8 cellular contexts compared by ENCODE assay signal in genomic region chr3:57164217-57164605, GRCh38. TPM values are rescaled to one million over a fixed set of nuclear protein-coding genes. Genes with fewer than 3 reads are reported as not detected.
DNase-seq lines count a peak whose midpoint lies in the region; ATAC-seq and TF ChIP-seq lines count a peak whose summit lies in the region.

No MANE protein-coding gene starts in this region.

- intact Hi-C loops in activated CD4-positive, alpha-beta memory T cell treated with anti-CD3 and anti-CD28 coated beads for 36 hours (cut with micrococcal nuclease): no loop called here

- no peaks in the 10 kb centered on the region for H3K79me1 ChIP-seq in H9 (ENCODE audit: insufficient read depth, low read depth, low read length, poor library complexity, severe bottlenecking)

- H3K4me3 ChIP-seq in fibroblast of villous mesenchyme (ENCODE audit: low read depth, low read length) (peak overlapping the region; percentile 62), parathyroid adenoma (ENCODE audit: low read depth, low read length) (peak overlapping the region; percentile 62)

- H3K9ac ChIP-seq in H9 (ENCODE audit: extremely low read depth, insufficient read length, low read length) (peak overlapping the region; percentile 57), parathyroid adenoma (no peak overlapping the region)

- no peak overlapping the region for H3K23ac ChIP-seq in H9 (ENCODE audit: insufficient read length, low read depth, low read length)

- H3K36me3 Mint-ChIP-seq in H9 (ENCODE audit: insufficient read depth in 1 of 3, low read depth in 3 of 3): peaks cover 0 to 6% (median 3%) of the 10 kb centered on the region in 3 experiments; a peak in 3 of 7 replicates
- H3K36me3 Mint-ChIP-seq in activated CD4-positive, alpha-beta memory T cell treated with anti-CD3 and anti-CD28 coated beads for 36 hours: no peaks in the 10 kb centered on the region

- H3K9me3 Mint-ChIP-seq in H9: no peaks in the 10 kb centered on the region; a peak in 1 of 5 replicates
- H3K9me3 Mint-ChIP-seq in activated CD4-positive, alpha-beta memory T cell treated with anti-CD3 and anti-CD28 coated beads for 36 hours: no peaks in the 10 kb centered on the region

- H2BK12ac ChIP-seq in H9 (ENCODE audit: insufficient read length, low read depth, low read length): no peak overlapping the region

- POLR2A ChIA-PET in activated CD4-positive, alpha-beta memory T cell treated with anti-CD3 and anti-CD28 coated beads for 36 hours (lab: Charles Lee): no interaction called here

- no peaks in the 10 kb centered on the region for H4K20me1 ChIP-seq in H9 (ENCODE audit: control insufficient read depth, insufficient read depth, insufficient read length)

- H3K4me2 ChIP-seq in H9 (ENCODE audit: insufficient read depth, insufficient read length, low read length) (peak overlapping the region; percentile 70), parathyroid adenoma (ENCODE audit: low read length) (peak overlapping the region; percentile 88)

- peak overlapping the region; percentile 32 for H3K14ac ChIP-seq in H9 (ENCODE audit: insufficient read depth, low read length)

- H3K79me2 ChIP-seq in H9 (ENCODE audit: insufficient read depth, low read length): peaks cover 7% of the 10 kb centered on the region; the same call in 1 of the 2 replicates
- H3K79me2 ChIP-seq in parathyroid adenoma: no peaks in the 10 kb centered on the region

- H3K27me3 ChIP-seq in H9 (ENCODE audit: insufficient read depth, low read length) (no peaks in the 10 kb centered on the region; the same call in 1 of the 2 replicates), parathyroid adenoma (ENCODE audit: control insufficient read depth, insufficient read depth, low read length) (no peaks in the 10 kb centered on the region)

- peaks cover 56 to 60% of the 10 kb centered on the region in 2 experiments for H3K4me1 Mint-ChIP-seq in H9
- peaks cover 11% of the 10 kb centered on the region for H3K4me1 Mint-ChIP-seq in activated CD4-positive, alpha-beta memory T cell treated with anti-CD3 and anti-CD28 coated beads for 36 hours (ENCODE audit: low read depth)

- H2BK15ac ChIP-seq in H9 (ENCODE audit: low read depth, low read length): no peak overlapping the region

- H3K4ac ChIP-seq in H9 (ENCODE audit: low read depth, low read length): no peak overlapping the region

- H3K36me3 ChIP-seq in parathyroid adenoma (ENCODE audit: control insufficient read depth, insufficient read depth, low read length): no peaks in the 10 kb centered on the region

- H3K23me2 ChIP-seq in H9 (ENCODE audit: insufficient read length, low read depth, low read length, poor library complexity, severe bottlenecking): peaks cover 9% of the 10 kb centered on the region

- H3T11ph ChIP-seq in H9 (ENCODE audit: low read length): no peak overlapping the region

- no peak overlapping the region for H2AFZ ChIP-seq in H9 (ENCODE audit: low read length)
- peak overlapping the region; percentile 93 for H2AFZ ChIP-seq in parathyroid adenoma

- H4K8ac ChIP-seq in H9 (replicated peaks; ENCODE audit: insufficient read length, low read depth, low read length): no peak overlapping the region

- H3K56ac ChIP-seq in H9 (ENCODE audit: insufficient read length, low read depth, low read length): no peak overlapping the region

- peaks cover 67% of the 10 kb centered on the region for H3K27me3 Mint-ChIP-seq in H9 (ENCODE audit: low read depth)
- peaks cover 60% of the 10 kb centered on the region for H3K27me3 Mint-ChIP-seq in activated CD4-positive, alpha-beta memory T cell treated with anti-CD3 and anti-CD28 coated beads for 36 hours

- ATAC-seq in HG02678 (IDR thresholded peaks at IDR 0.05; ENCODE audit: unreplicated experiment): no peak
- no peak for ATAC-seq in HG03280 (IDR thresholded peaks at IDR 0.05; ENCODE audit: unreplicated experiment)

- CTCF ChIA-PET in activated CD4-positive, alpha-beta memory T cell treated with anti-CD3 and anti-CD28 coated beads for 36 hours (lab: Charles Lee): interaction anchor here (0.6 kb wide), 1 partner anchor 69 kb away, joined by 3 read pairs; no protein-coding TSS in a partner anchor

- H3K4me1 ChIP-seq in H9 (ENCODE audit: insufficient read depth, low read length) (peaks cover 32% of the 10 kb centered on the region), parathyroid adenoma (peaks cover 4% of the 10 kb centered on the region)

- H3K9me3 ChIP-seq in H9 (ENCODE audit: control insufficient read depth, low read depth, low read length) (no peaks in the 10 kb centered on the region), parathyroid adenoma (ENCODE audit: control insufficient read depth, low read length) (no peaks in the 10 kb centered on the region)

- no peak overlapping the region for H2BK120ac ChIP-seq in H9 (ENCODE audit: low read depth, low read length, poor library complexity, severe bottlenecking)

- H4K5ac ChIP-seq in H9 (ENCODE audit: insufficient read length, low read depth, low read length): no peak overlapping the region

- TF ChIP-seq CTCF in H9 (conservative IDR thresholded peaks at IDR 0.05): no peak
- TF ChIP-seq CTCF in fibroblast of villous mesenchyme (IDR thresholded peaks at IDR 0.05; ENCODE audit: insufficient read depth, low read depth, low read length): no peak
- TF ChIP-seq CTCF in parathyroid adenoma (IDR thresholded peaks at IDR 0.05): no peak

- H2BK20ac ChIP-seq in H9 (ENCODE audit: low read depth, low read length, poor library complexity, severe bottlenecking): no peak overlapping the region

- DNase-seq in H9: no peak
- peak; percentile 46 for DNase-seq in activated CD4-positive, alpha-beta memory T cell treated with anti-CD3 and anti-CD28 coated beads for 36 hours
- DNase-seq in fibroblast of villous mesenchyme (ENCODE audit: low read depth): no peak
- no peak for DNase-seq in NCI-H2029 treated with DMSO at 0.1 percent for 48 hours (lab: John Stamatoyannopoulos, UW)
- DNase-seq in NCI-H2227 treated with DMSO at 0.1 percent for 48 hours (lab: John Stamatoyannopoulos, UW): no peak

- whole genome bisulfite sequencing in H9 (ENCODE audit: extremely low coverage, insufficient read length, low lambda C conversion rate): no CpG with 5 or more reads among the region's 28 CpGs

- H3K4me3 Mint-ChIP-seq in H9: peak overlapping the region; percentile 81 to 93
- peak overlapping the region; percentile 65 for H3K4me3 Mint-ChIP-seq in activated CD4-positive, alpha-beta memory T cell treated with anti-CD3 and anti-CD28 coated beads for 36 hours

- no peak overlapping the region for H2AK5ac ChIP-seq in H9 (ENCODE audit: insufficient read length, low read length)

- H3K18ac ChIP-seq in H9 (ENCODE audit: insufficient read length, low read depth, low read length): peak overlapping the region; percentile 20

- H2BK5ac ChIP-seq in H9 (ENCODE audit: insufficient read length, low read length): no peak overlapping the region

- no peak overlapping the region for H3K27ac ChIP-seq in H9 (ENCODE audit: insufficient read length, low read depth, low read length)
- peak overlapping the region; percentile 3 for H3K27ac ChIP-seq in parathyroid adenoma

- H3K27ac Mint-ChIP-seq in H9: peak overlapping the region in 2 of 3 experiments; percentile 83 to 90; a peak in 4 of 7 replicates
- no peak overlapping the region for H3K27ac Mint-ChIP-seq in activated CD4-positive, alpha-beta memory T cell treated with anti-CD3 and anti-CD28 coated beads for 36 hours

- H4K91ac ChIP-seq in H9 (ENCODE audit: insufficient read length, low read depth, low read length): no peak overlapping the region

RNA-seq across cellular contexts. Expression of gene IL17RD, which starts 0.9 kb away (rescaled TPM):
- total RNA-seq in H9 (2021) (29.3 and 31.7 TPM in 2 replicates), fibroblast of villous mesenchyme (0.64 and 0.86 TPM in 2 replicates)
- under 1 TPM; 0.02 to 0.14 TPM for total RNA-seq in activated CD4-positive, alpha-beta memory T cell treated with anti-CD3 and anti-CD28 coated beads for 36 hours

RNA-seq across cellular contexts. Expression of gene HESX1, which starts 35.6 kb away (rescaled TPM):
- 28.1 and 28.4 TPM in 2 replicates for total RNA-seq in H9 (2021)
- total RNA-seq in activated CD4-positive, alpha-beta memory T cell treated with anti-CD3 and anti-CD28 coated beads for 36 hours: 1 to 10 TPM in 1 of 2 experiments, under 1 TPM in 1; 0.90 to 1.3 TPM
- total RNA-seq in fibroblast of villous mesenchyme: not detected in 2 replicates

Comparison
In these comparisons a context has a peak if more than half of its experiments do, and no peak if none do; other contexts are left out.
1. RNA of gene IL17RD, which starts 0.9 kb away (total RNA-seq): 29.3 to 31.7 TPM in H9; 0.64 to 0.86 TPM in fibroblast of villous mesenchyme and 0.02 to 0.14 TPM in activated CD4-positive, alpha-beta memory T cell treated with anti-CD3 and anti-CD28 coated beads for 36 hours; every median in the first group is over 10 times any median in the second.
2. RNA of gene HESX1, which starts 35.6 kb away (total RNA-seq): 28.1 to 28.4 TPM in H9; 0.90 to 1.3 TPM in activated CD4-positive, alpha-beta memory T cell treated with anti-CD3 and anti-CD28 coated beads for 36 hours and not detected in fibroblast of villous mesenchyme; every median in the first group is over 10 times any median in the second.